ENCODE assay signal across 28 cellular contexts in the genomic region with DNA sequence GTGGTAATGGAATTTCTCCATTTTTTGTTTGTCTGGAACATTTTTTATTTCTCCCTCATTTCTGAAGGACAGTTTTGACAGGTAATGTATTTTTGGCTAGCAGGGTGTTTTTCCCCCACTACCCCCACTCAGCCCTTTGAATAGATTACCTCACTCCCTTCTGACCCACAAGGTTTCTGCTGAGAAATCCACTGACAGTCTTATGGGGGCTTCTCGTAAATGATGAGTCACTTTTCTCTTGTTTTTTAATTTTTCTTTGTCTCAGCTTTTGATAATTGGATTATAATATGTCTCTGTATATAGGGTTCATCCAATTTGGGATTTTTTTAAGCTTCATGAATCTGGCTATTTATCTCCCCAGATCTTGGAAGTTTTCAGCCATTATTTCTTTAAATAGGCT.
"Had no signal": no experiment of that assay in that cellular context is flagged by ENCODE, and none has a peak within 500 bp of the region (broad histone marks: within the 10 kb centered on the region; RNA-seq: fewer than 3 reads in every experiment).

No MANE protein-coding gene starts in this region.

- H3K4me1 ChIP-seq: ascending aorta, prostate gland had no signal

- H3K36me3 ChIP-seq: ascending aorta, gastroesophageal sphincter, left ventricle myocardium inferior, pancreas, prostate gland, suprapubic skin, tibial artery, upper lobe of right lung had no signal

- H3K9me3 Mint-ChIP-seq: activated naive CD4-positive, alpha-beta T cell treated with anti-CD3 and anti-CD28 coated beads, Interleukin-2, amount 50 U/mL, for 72 hours; effector memory CD8-positive, alpha-beta T cell; naive B cell had no signal

- H3K27me3 ChIP-seq: ascending aorta, gastroesophageal sphincter, hepatocyte, pancreas, suprapubic skin, tibial artery, upper lobe of right lung had no signal

- H3K79me2 ChIP-seq: hepatocyte had no signal

- H3K4me3 ChIP-seq: ascending aorta, gastroesophageal sphincter, hepatocyte, left ventricle myocardium inferior, pancreas, prostate gland, SK-N-MC, skin epidermis, suprapubic skin, tibial artery, upper lobe of right lung had no signal

- H3K36me3 Mint-ChIP-seq: activated naive CD4-positive, alpha-beta T cell treated with anti-CD3 and anti-CD28 coated beads, Interleukin-2, amount 50 U/mL, for 72 hours; naive B cell had no signal

- H3K4me2 ChIP-seq: hepatocyte had no signal

- DNase-seq: activated CD8-positive, alpha-beta memory T cell treated with anti-CD3 and anti-CD28 coated beads, Interleukin-2, amount 50 U/mL, for 48 hours; activated effector memory CD4-positive, alpha-beta T cell treated with anti-CD3 and anti-CD28 coated beads, Interleukin-2, amount 50 U/mL, for 16 hours; cortex of kidney; effector memory CD8-positive, alpha-beta T cell; islet precursor cell; left ventricle myocardium inferior; naive B cell; nucleus accumbens; pancreas; retina; stimulated activated CD4-positive, alpha-beta T cell treated with anti-CD3 and anti-CD28 coated beads, Interleukin-12 subunit alpha, Interleukin-12 subunit beta, amount 100 ng/mL, for 4 hours; stimulated activated CD4-positive, alpha-beta T cell treated with anti-CD3 and anti-CD28 coated beads, Interleukin-4, amount 100 ng/mL, for 1 hour; tibial artery; upper lobe of right lung had no signal

- H3K9me3 ChIP-seq: ascending aorta, gastroesophageal sphincter, pancreas, prostate gland, suprapubic skin, tibial artery, upper lobe of right lung had no signal

- H2AFZ ChIP-seq: hepatocyte had no signal

- H3K27ac Mint-ChIP-seq: effector memory CD8-positive, alpha-beta T cell; mesothelial cell of epicardium had no signal

- H3K27ac ChIP-seq: ascending aorta, gastroesophageal sphincter, hepatocyte, left ventricle myocardium inferior, prostate gland, SK-N-MC, skin epidermis, suprapubic skin, tibial artery, upper lobe of right lung, VCaP had no signal

- H3K4me3 Mint-ChIP-seq: brain; effector memory CD8-positive, alpha-beta T cell; mesothelial cell of epicardium; naive B cell; neural crest cell had no signal

- H3K27me3 Mint-ChIP-seq: effector memory CD8-positive, alpha-beta T cell; naive B cell had no signal

- ATAC-seq: activated CD4-positive, CD25-positive, alpha-beta regulatory T cell treated with anti-CD3 and anti-CD28 coated beads, Interleukin-2, amount 50 U/mL, for 24 hours; effector memory CD8-positive, alpha-beta T cell; sciatic nerve; upper lobe of right lung had no signal
